ENCODE assay signal across 10 cellular contexts in genomic region chr17:43025290-43025657, GRCh38. TPM values are rescaled to one million over a fixed set of nuclear protein-coding genes. Genes with fewer than 3 reads are reported as not detected.
A peak's percentile ranks its signal among the peaks of the same experiment; 100 is the strongest.
DNase-seq lines count a peak whose midpoint lies in the region; ATAC-seq and TF ChIP-seq lines count a peak whose summit lies in the region.
"Had no signal": no experiment of that assay in that cellular context is flagged by ENCODE, and none has a peak within 500 bp of the region (broad histone marks: within the 10 kb centered on the region; RNA-seq: fewer than 3 reads in every experiment).

No MANE protein-coding gene starts in this region.

- CTCF ChIA-PET in WTC11 (lab: Charles Lee): interaction anchor here (1.6 to 3.0 kb wide), 4 partner anchors 16 to 187 kb away, joined by 9 to 45 read pairs (median 20); partner anchors contain the start of genes RPL27 and TMEM106A

- H3K4me2 ChIP-seq in skeletal muscle satellite cell (ENCODE audit: low read length): peak overlapping the region; percentile 37

- peak; percentile 2 for ATAC-seq in WTC11
- ATAC-seq in GM18858 (IDR thresholded peaks at IDR 0.05; ENCODE audit: unreplicated experiment): no peak
- no peak for ATAC-seq in GM21390 (IDR thresholded peaks at IDR 0.05; ENCODE audit: unreplicated experiment)
- ATAC-seq in left lobe of liver: no peak

- TF ChIP-seq CTCF in WTC11 (IDR thresholded peaks at IDR 0.05): no peak
- no peak for TF ChIP-seq CTCF in foreskin fibroblast (IDR thresholded peaks at IDR 0.05; ENCODE audit: low read depth, low read length)

- H3K9me3 ChIP-seq in skeletal muscle satellite cell (replicated peaks; ENCODE audit: low read length): no peaks in the 10 kb centered on the region
- H3K9me3 ChIP-seq: neutrophil had no signal

- H3K27me3 Mint-ChIP-seq in WTC11 (ENCODE audit: low read depth): peaks cover 3% of the 10 kb centered on the region; the same call in 1 of the 2 replicates

- peak overlapping the region; percentile 85 for H3K4me3 Mint-ChIP-seq in WTC11

- DNase-seq in DMS 273 (lab: John Stamatoyannopoulos, UW; ENCODE audit: unreplicated experiment) (peak; percentile 68), DMS 273 treated with DMSO at 0.1 percent for 48 hours (lab: John Stamatoyannopoulos, UW) (no peak), WTC11 (ENCODE audit: low spot score) (no peak), foreskin fibroblast (no peak), left lobe of liver (ENCODE audit: low spot score) (no peak)

- no peaks in the 10 kb centered on the region for H3K27me3 ChIP-seq in skeletal muscle satellite cell (ENCODE audit: control insufficient read depth, insufficient read depth, low read length)

- no peak overlapping the region for H3K27ac Mint-ChIP-seq in WTC11

- peaks cover 9% of the 10 kb centered on the region for H3K36me3 Mint-ChIP-seq in WTC11

- POLR2A ChIA-PET in WTC11 (lab: Charles Lee): interaction anchor here (0.8 to 0.9 kb wide), 2 partner anchors 11 to 291 kb away, joined by 3 read pairs; no protein-coding TSS in a partner anchor

- H3K4me3 ChIP-seq in foreskin fibroblast (ENCODE audit: low read depth in 1 of 2, low read length in 2 of 2) (peak overlapping the region; percentile 41 to 49), skeletal muscle satellite cell (ENCODE audit: low read length) (no peak overlapping the region)

- H3K4me1 Mint-ChIP-seq in WTC11: peaks cover 44% of the 10 kb centered on the region

- no peaks in the 10 kb centered on the region for H3K36me3 ChIP-seq in skeletal muscle satellite cell (ENCODE audit: insufficient read depth, low read length)
- H3K36me3 ChIP-seq: neutrophil had no signal

- no peaks in the 10 kb centered on the region for H3K9me3 Mint-ChIP-seq in WTC11

- peaks cover 35% of the 10 kb centered on the region for H3K4me1 ChIP-seq in skeletal muscle satellite cell (ENCODE audit: control insufficient read depth, insufficient read depth, low read length)

- H3K9ac ChIP-seq in skeletal muscle satellite cell (ENCODE audit: low read depth, low read length): no peak overlapping the region

TF ChIP-seq in WTC11, 78 proteins besides CTCF, POLR2A, EP300 and RAD21:
- TF ChIP-seq IRF2 (CRISPR knock-in tag; IDR thresholded peaks at IDR 0.05; ENCODE audit: borderline replicate concordance, low read depth) (0 out of 2 replicates have a peak, but pooled peaks have one; percentile 57), ESRRA (CRISPR knock-in tag; IDR thresholded peaks at IDR 0.05; ENCODE audit: borderline replicate concordance) (no peak), E2F4 (CRISPR knock-in tag; IDR thresholded peaks at IDR 0.05; ENCODE audit: borderline replicate concordance, low read depth) (no peak), NR3C1 (CRISPR knock-in tag; conservative IDR thresholded peaks at IDR 0.05; ENCODE audit: low read depth) (no peak)

RNA-seq across cellular contexts. Expression of gene RND2, which starts 0.2 kb away (rescaled TPM):
- total RNA-seq in WTC11 (2021) (46.9 to 51.8 TPM (median 50.2 TPM) in 3 replicates), left lobe of liver (3.6 TPM)
- total RNA-seq in skeletal muscle satellite cell (2012; rRNA removed): under 0.01 TPM in 2 replicates
- total RNA-seq: A172 had no signal

RNA-seq across cellular contexts. Expression of gene VAT1, which starts 3.1 kb away (rescaled TPM):
- total RNA-seq in WTC11 (2021) (291 to 298 TPM (median 296 TPM) in 3 replicates), left lobe of liver (41.5 TPM)
- total RNA-seq in skeletal muscle satellite cell (2012; rRNA removed): 225 and 315 TPM in 2 replicates

RNA-seq across cellular contexts. Expression of gene IFI35, which starts 18.7 kb away (rescaled TPM):
- 3.0 to 4.7 TPM (median 3.8 TPM) in 3 replicates for total RNA-seq in WTC11 (2021)
- 17.5 and 21.6 TPM in 2 replicates for total RNA-seq in skeletal muscle satellite cell (2012; rRNA removed)
- total RNA-seq in left lobe of liver: 13.7 TPM

RNA-seq across cellular contexts. Expression of gene RPL27, which starts 27.1 kb away (rescaled TPM):
- total RNA-seq in WTC11 (2021) (1,391 to 1,553 TPM (median 1,518 TPM) in 3 replicates), left lobe of liver (293 TPM)
- total RNA-seq in skeletal muscle satellite cell (2012; rRNA removed): 877 and 1,570 TPM in 2 replicates

RNA-seq across cellular contexts. Expression of gene RUNDC1, which starts 44.9 kb away (rescaled TPM):
- total RNA-seq in WTC11 (2021) (12.2 to 14.2 TPM (median 12.7 TPM) in 3 replicates), left lobe of liver (5.3 TPM)
- 5.8 and 7.9 TPM in 2 replicates for total RNA-seq in skeletal muscle satellite cell (2012; rRNA removed)

Comparison
In these comparisons a context has a peak if more than half of its experiments do, and no peak if none do; other contexts are left out.
1. RNA of gene RND2, which starts 0.2 kb away (total RNA-seq): 46.9 to 51.8 TPM in WTC11; 3.6 TPM in left lobe of liver (single experiment); every median in the first group is over 10 times any median in the second.